ENCODE assay signal across 16 cellular contexts in the genomic region with DNA sequence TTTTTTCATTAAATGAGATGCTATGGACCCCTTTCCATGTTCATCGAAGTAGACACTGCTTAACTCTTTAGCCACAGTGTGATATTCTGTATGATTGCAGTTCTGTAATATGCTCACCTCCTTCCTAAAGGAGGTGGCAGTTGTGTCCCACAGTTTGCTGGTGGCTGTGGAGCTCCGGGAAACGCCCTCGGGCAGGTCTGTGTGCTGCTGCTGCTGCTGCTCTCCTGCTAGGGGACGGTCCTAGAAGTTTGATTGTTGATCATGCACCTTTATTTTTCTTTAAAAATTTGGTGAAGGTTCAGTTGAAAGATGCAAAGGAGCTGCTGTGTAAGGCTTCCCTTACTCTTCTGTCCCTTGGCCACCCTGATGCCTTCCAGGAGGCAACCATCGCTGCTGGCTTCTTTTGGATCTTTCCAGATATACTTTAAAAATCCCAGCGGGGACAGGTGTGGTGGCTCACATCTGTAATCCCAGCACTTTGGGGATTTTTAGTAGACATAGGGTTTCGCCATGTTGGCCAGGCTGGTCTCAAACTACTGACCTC. TPM values are rescaled to one million over a fixed set of nuclear protein-coding genes. Genes with fewer than 3 reads are reported as not detected.
DNase-seq lines count a peak whose midpoint lies in the region; ATAC-seq lines count a peak whose summit lies in the region.
"Had no signal": no experiment of that assay in that cellular context is flagged by ENCODE, and none has a peak within 500 bp of the region (broad histone marks: within the 10 kb centered on the region; RNA-seq: fewer than 3 reads in every experiment).

No MANE protein-coding gene starts in this region.

- H3K36me3 ChIP-seq in mesendoderm (ENCODE audit: control insufficient read depth, insufficient read depth, low read length): no peaks in the 10 kb centered on the region
- H3K36me3 ChIP-seq: MG63 had no signal

- H4K8ac ChIP-seq in mesendoderm (ENCODE audit: low read depth, low read length): no peak overlapping the region

- H2BK120ac ChIP-seq in mesendoderm (ENCODE audit: low read depth, low read length): no peak overlapping the region

- no peaks in the 10 kb centered on the region for H3K27me3 ChIP-seq in mesendoderm (ENCODE audit: insufficient read depth, low read length, poor library complexity)
- H3K27me3 ChIP-seq: MG63, Peyer's patch had no signal

- no peak overlapping the region for H3K9ac ChIP-seq in mesendoderm (ENCODE audit: low read length)

- peak; percentile 1 for DNase-seq in stimulated activated CD4-positive, alpha-beta T cell treated with anti-CD3 and anti-CD28 coated beads, Interleukin-4, amount 100 ng/mL, for 24 hours
- no peak for DNase-seq in stimulated activated CD4-positive, alpha-beta T cell treated with anti-CD3 and anti-CD28 coated beads, Interleukin-2, amount 100 ng/mL, for 24 hours
- DNase-seq in mesendoderm (peak; percentile 40), sciatic nerve (ENCODE audit: low spot score) (peak; percentile 34), AML-193 (lab: John Stamatoyannopoulos, UW) (no peak), kidney glomerular epithelial cell (lab: John Stamatoyannopoulos, UW) (no peak)
- DNase-seq: Caco-2; CD4-positive, CD25-positive, alpha-beta regulatory T cell; DMS 273 treated with DMSO at 0.1 percent for 48 hours; HCEC 1CT; MG63; NCI-H2081 treated with DMSO at 0.1 percent for 48 hours; NCI-H526 had no signal

- no peaks in the 10 kb centered on the region for H3K79me1 ChIP-seq in mesendoderm (ENCODE audit: low read length)

- H3K4ac ChIP-seq in mesendoderm (ENCODE audit: low read depth, low read length): no peak overlapping the region

- no peak overlapping the region for H3K27ac ChIP-seq in mesendoderm (ENCODE audit: low read depth, low read length)
- H3K27ac ChIP-seq: Peyer's patch had no signal

- H3K18ac ChIP-seq in mesendoderm (ENCODE audit: low read length): no peak overlapping the region

- no peak overlapping the region for H3K4me3 ChIP-seq in mesendoderm (ENCODE audit: low read length)
- H3K4me3 ChIP-seq: GM12878, MG63, Peyer's patch had no signal

- no peak overlapping the region for H3K4me2 ChIP-seq in mesendoderm (ENCODE audit: low read length)

- no peak overlapping the region for H2BK15ac ChIP-seq in mesendoderm (replicated peaks; ENCODE audit: low read depth)

- H2AK5ac ChIP-seq in mesendoderm (ENCODE audit: low read length): no peak overlapping the region

- no peak overlapping the region for H3K23ac ChIP-seq in mesendoderm (ENCODE audit: low read length)

- no peaks in the 10 kb centered on the region for H3K79me2 ChIP-seq in mesendoderm (ENCODE audit: control insufficient read depth, insufficient read depth, low read length)

- H3K56ac ChIP-seq in mesendoderm (ENCODE audit: low read length): no peak overlapping the region

- intact Hi-C loops in sciatic nerve (cut with DNase I): no loop called here

- H3K4me1 ChIP-seq in mesendoderm (ENCODE audit: control insufficient read depth, low read depth, low read length): no peaks in the 10 kb centered on the region
- H3K4me1 ChIP-seq: Caco-2, Peyer's patch had no signal

- no peak overlapping the region for H2BK5ac ChIP-seq in mesendoderm (ENCODE audit: low read length)

- WGBS in mesendoderm (ENCODE audit: extremely low coverage, insufficient coverage, low lambda C conversion rate): no CpG with 5 or more reads among the region's 8 CpGs

- no peak overlapping the region for H4K5ac ChIP-seq in mesendoderm (ENCODE audit: low read length)

- ATAC-seq in sciatic nerve (no peak), GM18520 (IDR thresholded peaks at IDR 0.05; ENCODE audit: unreplicated experiment) (no peak)
- ATAC-seq: GM12878 had no signal

RNA-seq across cellular contexts. Expression of a gene that starts 8.4 kb away (rescaled TPM):
- 0.32 TPM for polyA plus RNA-seq in mesendoderm (2013, experiment 1 of 2)
- polyA plus RNA-seq in mesendoderm (2013, experiment 2 of 2): 0.34 TPM
- 1.2 TPM for total RNA-seq in sciatic nerve

Comparison
In these comparisons a context has a peak if more than half of its experiments do, and no peak if none do; other contexts are left out.
1. DNase-seq: peak in stimulated activated CD4-positive, alpha-beta T cell treated with anti-CD3 and anti-CD28 coated beads, Interleukin-4, amount 100 ng/mL, for 24 hours (single experiment), mesendoderm (single experiment) and sciatic nerve (single experiment); none in stimulated activated CD4-positive, alpha-beta T cell treated with anti-CD3 and anti-CD28 coated beads, Interleukin-2, amount 100 ng/mL, for 24 hours (0 of 2), AML-193 (0 of 2) and kidney glomerular epithelial cell (single experiment).